ENCODE assay signal across 1 cellular context in genomic region chr2:111909079-111909478, GRCh38.
TF ChIP-seq lines count a peak whose summit lies in the region.

No MANE protein-coding gene starts in this region.

TF ChIP-seq in A549, 52 proteins besides CTCF, POLR2A, EP300 and RAD21 (continued from another document):
- TF ChIP-seq PHF8 (IDR thresholded peaks at IDR 0.05; ENCODE audit: borderline replicate concordance, low read depth) = no peak
- no peak for TF ChIP-seq NPAS2 (CRISPR knock-in tag; IDR thresholded peaks at IDR 0.05; ENCODE audit: borderline replicate concordance)
- no peak for TF ChIP-seq BCL3 (IDR thresholded peaks at IDR 0.05)
- TF ChIP-seq HOXB5 (CRISPR knock-in tag; IDR thresholded peaks at IDR 0.05) = no peak
- TF ChIP-seq BHLHE40 (IDR thresholded peaks at IDR 0.05; ENCODE audit: low read depth, low read length) = no peak
- no peak for TF ChIP-seq KDM5A (IDR thresholded peaks at IDR 0.05)
